ENCODE assay signal across 16 cellular contexts in genomic region chr15:41698779-41699178, GRCh38. TPM values are rescaled to one million over a fixed set of nuclear protein-coding genes. Genes with fewer than 3 reads are reported as not detected.
DNase-seq lines count a peak whose midpoint lies in the region; ATAC-seq and TF ChIP-seq lines count a peak whose summit lies in the region.
"Had no signal": no experiment of that assay in that cellular context is flagged by ENCODE, and none has a peak within 500 bp of the region (broad histone marks: within the 10 kb centered on the region; RNA-seq: fewer than 3 reads in every experiment).

No MANE protein-coding gene starts in this region.

- no peak overlapping the region for H3K4me3 Mint-ChIP-seq in chondrocyte (ENCODE audit: unreplicated experiment)
- H3K4me3 Mint-ChIP-seq: brain had no signal

- DNase-seq in AG04449 (ENCODE audit: low read depth, low spot score) (peak; percentile 26), GM04503 (ENCODE audit: low read depth) (peak; percentile 11), RPMI7951 (ENCODE audit: low read depth) (peak; percentile 43), foreskin fibroblast (peak; percentile 5 to 14), chondrocyte (ENCODE audit: low spot score) (no peak)
- DNase-seq: activated CD8-positive, alpha-beta memory T cell treated with anti-CD3 and anti-CD28 coated beads for 24 hours; activated effector memory CD4-positive, alpha-beta T cell treated with Interleukin-2 at 50 U/mL for 16 hours; effector CD8-positive, alpha-beta T cell; gastrocnemius medialis; mesendoderm; right lobe of liver; stimulated activated CD4-positive, alpha-beta T cell treated with anti-CD3 and anti-CD28 coated beads, Interleukin-2, amount 100 ng/mL, for 24 hours had no signal

- H3K27ac Mint-ChIP-seq in chondrocyte (ENCODE audit: unreplicated experiment), result no peak overlapping the region
- H3K27ac Mint-ChIP-seq: brain had no signal

- TF ChIP-seq POLR2A in GM18505 (IDR thresholded peaks at IDR 0.05; ENCODE audit: borderline replicate concordance, extremely low read depth, insufficient read depth, insufficient read length), result no peak

- POLR2A ChIA-PET in AG04449 (lab: Yijun Ruan, JAX), result no interaction called here

- peaks cover 12% of the 10 kb centered on the region for H3K36me3 Mint-ChIP-seq in chondrocyte (ENCODE audit: low read depth)

- no peaks in the 10 kb centered on the region for H3K9me3 Mint-ChIP-seq in chondrocyte (ENCODE audit: low read depth)
- H3K9me3 Mint-ChIP-seq: brain had no signal

- TF ChIP-seq CTCF in AG04449 (IDR thresholded peaks at IDR 0.05; ENCODE audit: insufficient read depth, low read length, missing control alignments) (no peak), foreskin fibroblast (IDR thresholded peaks at IDR 0.05; ENCODE audit: low read depth, low read length) (no peak), chondrocyte (IDR thresholded peaks at IDR 0.05) (no peak)

- CTCF ChIA-PET in AG04449 (lab: Yijun Ruan, JAX), result interaction anchor here (1.0 to 1.4 kb wide), 2 partner anchors 13 to 25 kb away, joined by 3 read pairs; no protein-coding TSS in a partner anchor

- peaks cover 29% of the 10 kb centered on the region for H3K4me1 Mint-ChIP-seq in chondrocyte (ENCODE audit: low read depth)

- H3K27me3 Mint-ChIP-seq in chondrocyte (ENCODE audit: low read depth), result no peaks in the 10 kb centered on the region
- H3K27me3 Mint-ChIP-seq: brain had no signal

- ATAC-seq in GM18505 (IDR thresholded peaks at IDR 0.05; ENCODE audit: unreplicated experiment), result no peak
- no peak for ATAC-seq in HG03025 (IDR thresholded peaks at IDR 0.05; ENCODE audit: low FRiP score, unreplicated experiment)
- no peak for ATAC-seq in GM19463 (IDR thresholded peaks at IDR 0.05; ENCODE audit: unreplicated experiment)
- ATAC-seq: gastrocnemius medialis, right lobe of liver had no signal

- no peak overlapping the region for H3K4me3 ChIP-seq in AG04449 (ENCODE audit: low read depth, low read length)
- no peak overlapping the region for H3K4me3 ChIP-seq in foreskin fibroblast (ENCODE audit: low read depth in 1 of 2, low read length in 2 of 2)
- H3K4me3 ChIP-seq: gastrocnemius medialis, right lobe of liver had no signal

RNA-seq across cellular contexts. Expression of gene MGA, which starts 38.6 kb away (rescaled TPM):
- total RNA-seq in RPMI7951 (2014; rRNA removed; shearing (Covaris generic)), result 19.5 and 24.2 TPM in 2 replicates
- 38.0 to 39.4 TPM (median 38.3 TPM) in 3 replicates for total RNA-seq in chondrocyte
